Comparison of ENCODE assay signal across 20 cellular contexts in the genomic region with DNA sequence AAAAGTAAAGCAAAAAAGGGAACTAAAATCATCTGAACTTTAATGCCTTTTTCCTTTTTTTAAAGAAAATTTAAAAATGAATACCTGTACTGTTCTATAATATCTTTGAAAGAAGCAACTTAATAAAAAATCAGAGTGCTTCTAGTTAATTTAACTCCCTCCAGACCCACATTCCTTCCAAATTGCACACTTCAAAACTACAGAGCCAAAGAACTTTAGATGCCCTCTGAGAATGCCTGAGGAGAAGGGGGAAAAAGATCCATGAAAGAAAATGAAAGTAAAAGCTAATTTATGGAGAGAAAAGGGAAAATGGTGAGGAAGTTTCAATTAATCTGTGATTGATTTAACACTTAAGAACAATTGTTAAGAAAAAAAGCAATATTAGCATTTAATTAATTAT.
DNase-seq lines count a peak whose midpoint lies in the region; TF ChIP-seq lines count a peak whose summit lies in the region.
"Had no signal": no experiment of that assay in that cellular context is flagged by ENCODE, and none has a peak within 500 bp of the region (broad histone marks: within the 10 kb centered on the region; RNA-seq: fewer than 3 reads in every experiment).

No MANE protein-coding gene starts in this region.

- H2BK15ac ChIP-seq in mesenchymal stem cell (ENCODE audit: low read depth, poor library complexity, severe bottlenecking), result no peak overlapping the region

- H4K91ac ChIP-seq in mesenchymal stem cell (ENCODE audit: low read length), result no peak overlapping the region

- H3K4me2 ChIP-seq in mesenchymal stem cell (ENCODE audit: low read length, poor library complexity, severe bottlenecking), result no peak overlapping the region
- H3K4me2 ChIP-seq: PC-9 had no signal

- no peak overlapping the region for H2BK5ac ChIP-seq in mesenchymal stem cell (ENCODE audit: low read depth, low read length, poor library complexity, severe bottlenecking)

- no peak overlapping the region for H3K14ac ChIP-seq in mesenchymal stem cell (ENCODE audit: low read length in 2 of 2)

- H3K27ac ChIP-seq in ACC112 (ENCODE audit: low read depth, low read length) (peak overlapping the region; percentile 3; the same call in 1 of the 2 replicates), mesenchymal stem cell (ENCODE audit: low read length, poor library complexity, severe bottlenecking) (no peak overlapping the region), SJCRH30 (no peak overlapping the region)
- H3K27ac ChIP-seq: C4-2B, PC-9, RWPE1, SJSA1 had no signal

- no peak overlapping the region for H3K23ac ChIP-seq in mesenchymal stem cell (ENCODE audit: low read length in 2 of 2)

- H3K4me1 ChIP-seq in ACC112 (ENCODE audit: control insufficient read depth, insufficient read depth, low read length, unreplicated experiment) (peaks cover 12% of the 10 kb centered on the region), mesenchymal stem cell (ENCODE audit: control insufficient read depth, insufficient read depth, low read depth, low read length) (peaks cover 2% of the 10 kb centered on the region), SJCRH30 (no peaks in the 10 kb centered on the region)
- H3K4me1 ChIP-seq: HAP-1, SJSA1 had no signal

- H3K79me2 ChIP-seq in ACC112 (ENCODE audit: control insufficient read depth, insufficient read depth, low read length, unreplicated experiment), result no peaks in the 10 kb centered on the region

- H2AFZ ChIP-seq in ACC112 (ENCODE audit: low read length, unreplicated experiment) (no peak overlapping the region), mesenchymal stem cell (ENCODE audit: low read depth, low read length) (no peak overlapping the region)
- H2AFZ ChIP-seq: PC-9 had no signal

- no peak overlapping the region for H2BK120ac ChIP-seq in mesenchymal stem cell (ENCODE audit: low read depth, low read length)

- H4K8ac ChIP-seq in mesenchymal stem cell (ENCODE audit: low read length), result no peak overlapping the region

- no peaks in the 10 kb centered on the region for H3K79me1 ChIP-seq in mesenchymal stem cell (replicated peaks; ENCODE audit: low read length, poor library complexity, severe bottlenecking)

- peak overlapping the region; percentile 7 for H3K9ac ChIP-seq in mesenchymal stem cell (ENCODE audit: low read length)

- H3K27me3 ChIP-seq in ACC112 (ENCODE audit: insufficient read depth, low read length) (no peaks in the 10 kb centered on the region), mesenchymal stem cell (ENCODE audit: control insufficient read depth in 1 of 2, insufficient read depth in 1 of 2, low read length in 2 of 2) (no peaks in the 10 kb centered on the region), SJCRH30 (no peaks in the 10 kb centered on the region)
- H3K27me3 ChIP-seq: SJSA1 had no signal

- no peaks in the 10 kb centered on the region for H3K36me3 ChIP-seq in ACC112 (ENCODE audit: insufficient read depth, low read length)
- H3K36me3 ChIP-seq in mesenchymal stem cell (ENCODE audit: control insufficient read depth in 1 of 2, insufficient read depth in 2 of 2, low read depth in 1 of 2, low read length in 2 of 2), result no peaks in the 10 kb centered on the region
- no peaks in the 10 kb centered on the region for H3K36me3 ChIP-seq in SJCRH30
- H3K36me3 ChIP-seq: HAP-1, SJSA1 had no signal

- H3K4me3 ChIP-seq in ACC112 (ENCODE audit: low read depth, low read length) (peak overlapping the region; percentile 43; the same call in 1 of the 2 replicates), choroid plexus epithelial cell (ENCODE audit: low read depth, low read length) (no peak overlapping the region), mesenchymal stem cell (ENCODE audit: insufficient read depth in 1 of 2, low read depth in 1 of 2, low read length in 2 of 2) (no peak overlapping the region), SJCRH30 (no peak overlapping the region)
- H3K4me3 ChIP-seq: HAP-1, PC-9, SJSA1 had no signal

- H3K9me3 ChIP-seq in mesenchymal stem cell (ENCODE audit: control insufficient read depth, low read length), result no peaks in the 10 kb centered on the region
- H3K9me3 ChIP-seq in SJCRH30 (replicated peaks), result no peaks in the 10 kb centered on the region
- H3K9me3 ChIP-seq: HAP-1, SJSA1 had no signal

- no peak overlapping the region for H3K4ac ChIP-seq in mesenchymal stem cell (ENCODE audit: low read depth in 1 of 2, low read length in 2 of 2)

- H3K18ac ChIP-seq in mesenchymal stem cell (ENCODE audit: low read depth in 1 of 2, low read length in 2 of 2), result no peak overlapping the region

- no peak overlapping the region for H2BK12ac ChIP-seq in mesenchymal stem cell (ENCODE audit: low read length in 2 of 2)

- DNase-seq in M059J (ENCODE audit: low read depth) (peak; percentile 10), choroid plexus epithelial cell (ENCODE audit: low read depth) (peak; percentile 7), mesenchymal stem cell (no peak), HK-2 (ENCODE audit: unreplicated experiment) (no peak), SJCRH30 (no peak), T1000 (lab: John Stamatoyannopoulos, UW) (no peak), SHP77 (lab: John Stamatoyannopoulos, UW) (no peak)
- DNase-seq: AML-193, GDM1, Kasumi-1, MM.1S, NCI-H1092, NCI-H345, NCI-H526, PC-9 had no signal

- TF ChIP-seq CTCF in choroid plexus epithelial cell (conservative IDR thresholded peaks at IDR 0.05; ENCODE audit: low read depth, low read length), result no peak

- H2AK5ac ChIP-seq in mesenchymal stem cell (ENCODE audit: low read length, severe bottlenecking), result no peak overlapping the region

Comparison
In these comparisons a context has a peak if more than half of its experiments do, and no peak if none do; other contexts are left out.
1. DNase-seq: peak in M059J (single experiment) and choroid plexus epithelial cell (single experiment); none in mesenchymal stem cell (single experiment), HK-2 (single experiment), SJCRH30 (0 of 2), T1000 (single experiment) and SHP77 (0 of 2).